9 cellular contexts compared by ENCODE assay signal in genomic region chr14:23182372-23183014, GRCh38. TPM values are rescaled to one million over a fixed set of nuclear protein-coding genes. Genes with fewer than 3 reads are reported as not detected.
DNase-seq lines count a peak whose midpoint lies in the region; ATAC-seq, FAIRE-seq and TF ChIP-seq lines count a peak whose summit lies in the region.
"Had no signal": no experiment of that assay in that cellular context is flagged by ENCODE, and none has a peak within 500 bp of the region (broad histone marks: within the 10 kb centered on the region; RNA-seq: fewer than 3 reads in every experiment).

No MANE protein-coding gene starts in this region.

- H3K27ac ChIP-seq in PC-9 (no peak overlapping the region), brain microvascular endothelial cell (no peak overlapping the region), keratinocyte (ENCODE audit: control insufficient read depth, insufficient read depth, low read length) (peak overlapping the region; percentile 63)

- H3K79me2 ChIP-seq in PC-9 (ENCODE audit: low read depth): no peaks in the 10 kb centered on the region
- H3K79me2 ChIP-seq in keratinocyte (ENCODE audit: control insufficient read depth, insufficient read depth, low read length): no peaks in the 10 kb centered on the region

- POLR2A ChIA-PET in PC-9 (lab: Charles Lee; ENCODE audit: unreplicated experiment): interaction anchor here (0.6 kb wide), 2 partner anchors 363 to 401 kb away, joined by 4 to 7 read pairs; no protein-coding TSS in a partner anchor

- FAIRE-seq in keratinocyte (lab: Jason Lieb, UNC): peak; percentile 46

- in situ Hi-C loops in brain microvascular endothelial cell (cut with HindIII; ENCODE audit: low pct_ligation_motif_present, low sequenced_read_pairs): no loop called here

- H2AFZ ChIP-seq in PC-9 (peak overlapping the region; percentile 74), keratinocyte (ENCODE audit: control insufficient read depth, low read length) (peak overlapping the region; percentile 80)

- ATAC-seq in HG03095 (IDR thresholded peaks at IDR 0.05; ENCODE audit: unreplicated experiment) (no peak), GM18861 (IDR thresholded peaks at IDR 0.05; ENCODE audit: unreplicated experiment) (no peak)

- TF ChIP-seq CTCF in PC-9 (conservative IDR thresholded peaks at IDR 0.05) (no peak), brain microvascular endothelial cell (IDR thresholded peaks at IDR 0.05; ENCODE audit: low read depth, low read length, missing control alignments) (no peak), keratinocyte (optimal IDR thresholded peaks at IDR 0.05 in 1 of 3, IDR thresholded peaks at IDR 0.05 in 1 of 3, conservative IDR thresholded peaks at IDR 0.05 in 1 of 3; ENCODE audit: extremely low read depth in 1 of 3, insufficient read depth in 2 of 3, low read length in 3 of 3) (no peak)

- H3K9me1 ChIP-seq in keratinocyte (ENCODE audit: control insufficient read depth, extremely low read depth, insufficient read depth, low read length): no peaks in the 10 kb centered on the region

- CTCF ChIA-PET in PC-9 (lab: Charles Lee): interaction anchor here (0.6 to 2.1 kb wide), 2 partner anchors 56 to 61 kb away, joined by 3 to 13 read pairs; no protein-coding TSS in a partner anchor

- H3K9ac ChIP-seq in ES-I3 (ENCODE audit: low read depth, low read length) (peak overlapping the region; percentile 51), keratinocyte (ENCODE audit: control insufficient read depth, extremely low read depth, insufficient read depth, low read length) (peak overlapping the region; percentile 75)

- no peaks in the 10 kb centered on the region for H3K27me3 ChIP-seq in PC-9 (ENCODE audit: insufficient read depth, low read depth)
- peaks cover 23% of the 10 kb centered on the region for H3K27me3 ChIP-seq in brain microvascular endothelial cell (replicated peaks)
- H3K27me3 ChIP-seq in keratinocyte (ENCODE audit: control insufficient read depth, extremely low read depth, insufficient read depth, low read length): no peaks in the 10 kb centered on the region

- no peaks in the 10 kb centered on the region for H3F3A ChIP-seq in PC-9 (ENCODE audit: insufficient read depth, low read depth)

- no peaks in the 10 kb centered on the region for H3K9me3 ChIP-seq in ES-I3 (ENCODE audit: control insufficient read depth, insufficient read depth, low read length)
- H3K9me3 ChIP-seq in PC-9 (ENCODE audit: insufficient read depth, low read depth): no peaks in the 10 kb centered on the region
- H3K9me3 ChIP-seq in keratinocyte (ENCODE audit: control insufficient read depth, low read depth, low read length): no peaks in the 10 kb centered on the region

- H4K20me1 ChIP-seq in PC-9 (ENCODE audit: insufficient read depth): no peaks in the 10 kb centered on the region
- no peaks in the 10 kb centered on the region for H4K20me1 ChIP-seq in keratinocyte (ENCODE audit: control insufficient read depth, extremely low read depth, insufficient read depth, low read length)

- DNase-seq in PC-9: peak in 1 of 2 experiments; percentile 15
- DNase-seq in brain microvascular endothelial cell: no peak
- DNase-seq in keratinocyte (ENCODE audit: low read depth, low spot score): no peak
- DNase-seq in stimulated activated CD4-positive, alpha-beta T cell treated with anti-CD3 and anti-CD28 coated beads, Interleukin-12 subunit alpha, Interleukin-12 subunit beta, amount 100 ng/mL, for 48 hours (ENCODE audit: low read depth in 2 of 3, low spot score in 1 of 3): peak in 2 of 3 donors; percentile 10 to 14
- no peak for DNase-seq in RKO (ENCODE audit: low spot score)

- H3K4me2 ChIP-seq in PC-9 (peak overlapping the region; percentile 77), keratinocyte (ENCODE audit: control insufficient read depth, extremely low read depth, insufficient read depth, low read depth, low read length) (peak overlapping the region; percentile 91)

- peak overlapping the region; percentile 54 for H3K4me3 ChIP-seq in PC-9
- peak overlapping the region; percentile 36 for H3K4me3 ChIP-seq in brain microvascular endothelial cell (ENCODE audit: low read depth, low read length)
- peak overlapping the region; percentile 49 to 89 (median 86) for H3K4me3 ChIP-seq in keratinocyte (ENCODE audit: control insufficient read depth in 2 of 3, extremely low read depth in 1 of 3, insufficient read depth in 2 of 3, low read depth in 1 of 3, low read length in 3 of 3)

- dilution Hi-C loops in keratinocyte (cut with MboI; ENCODE audit: extremely low pct_ligation_motif_present, low sequenced_read_pairs): no loop called here

- BruUV-seq in PC-9 (replicated peaks; lab: Mats Ljungman, UMichigan): no TSS peak

- intact Hi-C loops in PC-9 (cut with micrococcal nuclease; ENCODE audit: unreplicated experiment): no loop called here

- H3K9me2 ChIP-seq in PC-9 (ENCODE audit: insufficient read depth): no peaks in the 10 kb centered on the region

- H3K36me3 ChIP-seq in ES-I3 (ENCODE audit: insufficient read depth, low read length) (no peaks in the 10 kb centered on the region), PC-9 (ENCODE audit: low read depth) (no peaks in the 10 kb centered on the region), brain microvascular endothelial cell (replicated peaks) (no peaks in the 10 kb centered on the region), keratinocyte (ENCODE audit: control insufficient read depth in 2 of 2, extremely low read depth in 1 of 2, insufficient read depth in 2 of 2, low read length in 2 of 2) (peaks cover 0 to under 1% of the 10 kb centered on the region in 2 experiments)

- H3K4me1 ChIP-seq in ES-I3 (ENCODE audit: insufficient read depth, low read length): peaks cover 14% of the 10 kb centered on the region
- peaks cover 15% of the 10 kb centered on the region for H3K4me1 ChIP-seq in PC-9 (replicated peaks; ENCODE audit: insufficient read depth)
- H3K4me1 ChIP-seq in keratinocyte (ENCODE audit: control insufficient read depth, extremely low read depth, insufficient read depth, low read length): peaks cover 27% of the 10 kb centered on the region

RNA-seq across cellular contexts. Expression of gene SLC7A8, which starts 1.0 kb away (rescaled TPM):
- total RNA-seq in PC-9 (2021): 2.0 and 3.6 TPM in 2 replicates
- polyA plus RNA-seq in keratinocyte: 28.4 to 32.8 TPM (median 29.1 TPM) in 3 replicates
- 5.9 TPM for polyA plus RNA-seq in keratinocyte (2011; ENCODE audit: low read depth)
- polyA plus RNA-seq in keratinocyte (2011; cell fraction: cytosol; rRNA removed): 15.2 and 18.2 TPM in 2 replicates
- 39.0 and 59.9 TPM in 2 replicates for polyA plus RNA-seq in keratinocyte (2011; cell fraction: nucleus; rRNA removed)
- 17.7 and 37.9 TPM in 2 replicates for polyA plus RNA-seq in keratinocyte (2012; ENCODE audit: low replicate concordance)
- polyA minus RNA-seq in keratinocyte: 49.8 to 132 TPM (median 73.3 TPM) in 3 replicates
- polyA minus RNA-seq in keratinocyte (2011; cell fraction: cytosol; rRNA and poly(A)+ RNA removed): 24.4 TPM
- polyA minus RNA-seq in keratinocyte (2011; cell fraction: nucleus; rRNA and poly(A)+ RNA removed): 45.4 and 70.3 TPM in 2 replicates

RNA-seq across cellular contexts. Expression of gene RNF212B, which starts 55.2 kb away (rescaled TPM):
- not detected in 2 replicates for total RNA-seq in PC-9 (2021)
- polyA plus RNA-seq in keratinocyte: not detected in 3 replicates
- polyA plus RNA-seq in keratinocyte (2011; ENCODE audit: low read depth): not detected
- polyA plus RNA-seq in keratinocyte (2011; cell fraction: cytosol; rRNA removed): not detected in 2 replicates
- polyA plus RNA-seq in keratinocyte (2011; cell fraction: nucleus; rRNA removed): not detected in 2 replicates
- not detected in 2 replicates for polyA plus RNA-seq in keratinocyte (2012; ENCODE audit: low replicate concordance)
- polyA minus RNA-seq in keratinocyte: not detected in 3 replicates
- polyA minus RNA-seq in keratinocyte (2011; cell fraction: cytosol; rRNA and poly(A)+ RNA removed): not detected
- not detected in 2 replicates for polyA minus RNA-seq in keratinocyte (2011; cell fraction: nucleus; rRNA and poly(A)+ RNA removed)
- total RNA-seq: neural crest cell had no signal

Comparison
In these comparisons a context has a peak if more than half of its experiments do, and no peak if none do; other contexts are left out.
1. DNase-seq: peak in stimulated activated CD4-positive, alpha-beta T cell treated with anti-CD3 and anti-CD28 coated beads, Interleukin-12 subunit alpha, Interleukin-12 subunit beta, amount 100 ng/mL, for 48 hours (2 of 3); none in brain microvascular endothelial cell (single experiment), keratinocyte (single experiment) and RKO (single experiment).
2. H3K4me3 ChIP-seq: peak in every context shown above with its lines; median percentile 86 in keratinocyte; 54 in PC-9; 36 in brain microvascular endothelial cell.